In the genomic region with DNA sequence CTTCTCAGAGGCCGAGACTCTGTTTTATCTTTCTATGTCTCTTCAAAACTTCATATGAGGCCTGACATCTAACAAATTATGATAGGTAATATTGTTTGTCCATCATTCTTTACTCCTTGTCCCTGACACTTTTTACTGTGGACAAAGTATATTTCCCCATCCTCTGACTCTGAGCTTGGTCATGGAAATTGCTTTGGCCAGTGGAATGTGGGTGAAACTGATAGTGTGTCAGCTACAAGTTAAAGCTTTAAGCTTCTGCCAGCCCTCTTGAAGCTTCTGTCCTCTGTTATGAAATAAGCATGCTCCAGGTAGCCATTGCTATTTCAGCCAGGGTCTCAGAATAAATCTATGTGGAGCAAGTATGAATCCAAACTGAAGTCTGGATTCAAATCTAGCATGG, we compare ENCODE assay signal across 29 cellular contexts.
DNase-seq lines count a peak whose midpoint lies in the region; ATAC-seq, FAIRE-seq and TF ChIP-seq lines count a peak whose summit lies in the region.
"Had no signal": no experiment of that assay in that cellular context is flagged by ENCODE, and none has a peak within 500 bp of the region (broad histone marks: within the 10 kb centered on the region; RNA-seq: fewer than 3 reads in every experiment).

No MANE protein-coding gene starts in this region.

- peak overlapping the region; percentile 72 for H3K4me2 ChIP-seq in BLaER1
- H3K4me2 ChIP-seq: smooth muscle cell had no signal

- no peak overlapping the region for H3K4me3 Mint-ChIP-seq in activated T-helper 1 cell treated with anti-CD3 and anti-CD28 coated beads, Interleukin-12 subunit alpha, Interleukin-12 subunit beta, Interleukin-2, Interleukin-4 antibody, amounts not matched to agents 30 ng/mL and 10 ng/mL and 1 ng/mL, durations not matched to agents 14 hours and 24 hours and 36 hours
- H3K4me3 Mint-ChIP-seq in memory B cell = no peak overlapping the region
- H3K4me3 Mint-ChIP-seq: activated CD4-positive, alpha-beta T cell treated with anti-CD3 and anti-CD28 coated beads, Interleukin-2, amount 10 ng/mL, durations not matched to agents 7 days and 5 days had no signal

- peak; percentile 71 for FAIRE-seq in GM12892 (lab: Jason Lieb, UNC)
- FAIRE-seq: endometrium, HTR-8/SVneo, RCC 7860 had no signal

- H3K9me3 ChIP-seq in BLaER1 = peaks cover 3% of the 10 kb centered on the region; the same call in 1 of the 2 replicates
- H3K9me3 ChIP-seq: gastrocnemius medialis, thyroid gland had no signal

- peaks cover 67% of the 10 kb centered on the region for H3K4me1 ChIP-seq in BLaER1
- H3K4me1 ChIP-seq: thyroid gland had no signal

- H3K4me3 ChIP-seq in BLaER1 = no peak overlapping the region
- H3K4me3 ChIP-seq: cardiac muscle cell, gastrocnemius medialis, smooth muscle cell, thyroid gland had no signal

- H3K27me3 Mint-ChIP-seq in activated T-helper 1 cell treated with anti-CD3 and anti-CD28 coated beads, Interleukin-12 subunit alpha, Interleukin-12 subunit beta, Interleukin-2, Interleukin-4 antibody, amounts not matched to agents 30 ng/mL and 10 ng/mL and 1 ng/mL, durations not matched to agents 14 hours and 24 hours and 36 hours (ENCODE audit: insufficient read depth) = no peaks in the 10 kb centered on the region
- H3K27me3 Mint-ChIP-seq in memory B cell = no peaks in the 10 kb centered on the region
- H3K27me3 Mint-ChIP-seq: activated CD4-positive, alpha-beta T cell treated with anti-CD3 and anti-CD28 coated beads, Interleukin-2, amount 10 ng/mL, durations not matched to agents 7 days and 5 days; naive thymus-derived CD4-positive, alpha-beta T cell had no signal

- no peaks in the 10 kb centered on the region for H3K27me3 ChIP-seq in BLaER1
- H3K27me3 ChIP-seq: cardiac muscle cell, gastrocnemius medialis, thyroid gland had no signal

- H3K9ac ChIP-seq in BLaER1 = no peak overlapping the region

- no peaks in the 10 kb centered on the region for H3K36me3 Mint-ChIP-seq in activated T-helper 1 cell treated with anti-CD3 and anti-CD28 coated beads, Interleukin-12 subunit alpha, Interleukin-12 subunit beta, Interleukin-2, Interleukin-4 antibody, amounts not matched to agents 30 ng/mL and 10 ng/mL and 1 ng/mL, durations not matched to agents 14 hours and 24 hours and 36 hours (ENCODE audit: low read depth)
- no peaks in the 10 kb centered on the region for H3K36me3 Mint-ChIP-seq in memory B cell
- H3K36me3 Mint-ChIP-seq: CD8-positive, alpha-beta memory T cell; immature natural killer cell had no signal

- no peak for TF ChIP-seq POLR2A in GM12892 (IDR thresholded peaks at IDR 0.05; ENCODE audit: low read depth, low read length)

- peaks cover 26% of the 10 kb centered on the region for H3K4me1 Mint-ChIP-seq in activated T-helper 1 cell treated with anti-CD3 and anti-CD28 coated beads, Interleukin-12 subunit alpha, Interleukin-12 subunit beta, Interleukin-2, Interleukin-4 antibody, amounts not matched to agents 30 ng/mL and 10 ng/mL and 1 ng/mL, durations not matched to agents 14 hours and 24 hours and 36 hours (ENCODE audit: low read depth)
- H3K4me1 Mint-ChIP-seq in memory B cell = peaks cover 29% of the 10 kb centered on the region

- H3K36me3 ChIP-seq in BLaER1 = no peaks in the 10 kb centered on the region
- H3K36me3 ChIP-seq: cardiac muscle cell, gastrocnemius medialis, thyroid gland had no signal

- no peak for DNase-seq in GM12892 (ENCODE audit: insufficient read length)
- no peak for DNase-seq in activated T-helper 1 cell treated with anti-CD3 and anti-CD28 coated beads, Interleukin-12 subunit alpha, Interleukin-12 subunit beta, Interleukin-2, Interleukin-4 antibody, amounts not matched to agents 30 ng/mL and 10 ng/mL and 1 ng/mL, durations not matched to agents 14 hours and 24 hours and 36 hours (ENCODE audit: low spot score)
- no peak for DNase-seq in memory B cell (ENCODE audit: low spot score in 2 of 2)
- no peak for DNase-seq in NK-92 (lab: John Stamatoyannopoulos, UW; ENCODE audit: unreplicated experiment)
- DNase-seq in NCI-H2081 (lab: John Stamatoyannopoulos, UW) = no peak
- DNase-seq: activated CD4-positive, alpha-beta T cell treated with anti-CD3 and anti-CD28 coated beads, Interleukin-2, amount 10 ng/mL, durations not matched to agents 7 days and 5 days; activated CD8-positive, alpha-beta memory T cell treated with anti-CD3 and anti-CD28 coated beads, Interleukin-2, amount 50 U/mL, for 48 hours; activated gamma-delta T cell; CD8-positive, alpha-beta memory T cell; dermis blood vessel endothelial cell; DMS153; gastrocnemius medialis; hippocampal formation; naive thymus-derived CD4-positive, alpha-beta T cell; NCI-H146; NCI-H524 treated with DMSO at 0.1 percent for 48 hours; retina; stimulated activated CD4-positive, alpha-beta T cell treated with anti-CD3 and anti-CD28 coated beads, Interleukin-4, amount 100 ng/mL, for 1 hour; stimulated activated naive CD4-positive, alpha-beta T cell treated with Interleukin-2 at 50 U/mL for 16 hours; T-helper 2 cell had no signal

- H3K27ac ChIP-seq in BLaER1 = peak overlapping the region; percentile 69; the same call in 1 of the 2 replicates
- H3K27ac ChIP-seq: cardiac muscle cell, gastrocnemius medialis, thyroid gland had no signal

- H3K9me3 Mint-ChIP-seq in activated T-helper 1 cell treated with anti-CD3 and anti-CD28 coated beads, Interleukin-12 subunit alpha, Interleukin-12 subunit beta, Interleukin-2, Interleukin-4 antibody, amounts not matched to agents 30 ng/mL and 10 ng/mL and 1 ng/mL, durations not matched to agents 14 hours and 24 hours and 36 hours = no peaks in the 10 kb centered on the region
- H3K9me3 Mint-ChIP-seq in memory B cell = no peaks in the 10 kb centered on the region
- H3K9me3 Mint-ChIP-seq: CD8-positive, alpha-beta memory T cell; immature natural killer cell had no signal

- intact Hi-C loops in activated T-helper 1 cell treated with anti-CD3 and anti-CD28 coated beads, Interleukin-12 subunit alpha, Interleukin-12 subunit beta, Interleukin-2, Interleukin-4 antibody, amounts not matched to agents 30 ng/mL and 10 ng/mL and 1 ng/mL, durations not matched to agents 14 hours and 24 hours and 36 hours (cut with micrococcal nuclease) = loop anchor here (5.0 kb wide), 2 partner anchors 161 to 231 kb away; no protein-coding TSS in a partner anchor

- ATAC-seq in memory B cell (ENCODE audit: low read depth) (no peak), HG02763 (IDR thresholded peaks at IDR 0.05; ENCODE audit: unreplicated experiment) (no peak)
- ATAC-seq: gastrocnemius medialis had no signal

- peak overlapping the region; percentile 62 for H3K27ac Mint-ChIP-seq in activated T-helper 1 cell treated with anti-CD3 and anti-CD28 coated beads, Interleukin-12 subunit alpha, Interleukin-12 subunit beta, Interleukin-2, Interleukin-4 antibody, amounts not matched to agents 30 ng/mL and 10 ng/mL and 1 ng/mL, durations not matched to agents 14 hours and 24 hours and 36 hours
- peak overlapping the region; percentile 76 for H3K27ac Mint-ChIP-seq in memory B cell
- H3K27ac Mint-ChIP-seq: activated CD4-positive, alpha-beta T cell treated with anti-CD3 and anti-CD28 coated beads, Interleukin-2, amount 10 ng/mL, durations not matched to agents 7 days and 5 days had no signal

- no peaks in the 10 kb centered on the region for H4K20me1 ChIP-seq in BLaER1
